In genomic region chr16:86508947-86509758, GRCh38 we compare ENCODE assay signal across 8 cellular contexts. TPM values are rescaled to one million over a fixed set of nuclear protein-coding genes. Genes with fewer than 3 reads are reported as not detected.
DNase-seq lines count a peak whose midpoint lies in the region; ATAC-seq and TF ChIP-seq lines count a peak whose summit lies in the region.

No MANE protein-coding gene starts in this region.

- ATAC-seq in lower lobe of right lung (peak; percentile 56 to 74), HG03097 (IDR thresholded peaks at IDR 0.05; ENCODE audit: low FRiP score, unreplicated experiment) (no peak)

- H3K36me3 ChIP-seq in lower lobe of right lung, result no peaks in the 10 kb centered on the region
- no peaks in the 10 kb centered on the region for H3K36me3 ChIP-seq in transverse colon

- peak; percentile 10 for TF ChIP-seq EP300 in transverse colon (IDR thresholded peaks at IDR 0.05; ENCODE audit: low read depth)

- DNase-seq in ELR (ENCODE audit: low read depth) (peak; percentile 86), NCI-H226 (peak; percentile 67), choroid plexus epithelial cell (ENCODE audit: low read depth) (peak; percentile 82), lower lobe of right lung (no peak), transverse colon (peak; percentile 46), cerebellum (ENCODE audit: low spot score) (no peak)
- no peak for DNase-seq in activated CD4-positive, alpha-beta T cell treated with anti-CD3 and anti-CD28 coated beads for 1 hour

- H3K4me3 ChIP-seq in choroid plexus epithelial cell (ENCODE audit: low read depth, low read length) (peak overlapping the region; percentile 74), lower lobe of right lung (peak overlapping the region; percentile 66), transverse colon (peak overlapping the region; percentile 50 to 84 (median 65))

- intact Hi-C loops in lower lobe of right lung (cut with DNase I) (no loop called here), transverse colon (cut with DNase I; ENCODE audit: low total_unique reads) (no loop called here)

- in situ Hi-C loops in transverse colon (cut with MboI; ENCODE audit: low pct_ligation_motif_present in 1 of 4, low pct_unique_long_range_greater_than_20kb in 1 of 4, low sequenced_read_pairs in 3 of 4), result loop anchor here (25.0 kb wide), 4 partner anchors 172 to 697 kb away; no protein-coding TSS in a partner anchor

- TF ChIP-seq POLR2A in transverse colon (IDR thresholded peaks at IDR 0.05), result peak; percentile 47

- H3K27ac ChIP-seq in lower lobe of right lung (peak overlapping the region; percentile 89), transverse colon (peak overlapping the region; percentile 94 to 99 (median 96))

- H3K9me3 ChIP-seq in lower lobe of right lung, result no peaks in the 10 kb centered on the region
- H3K9me3 ChIP-seq in transverse colon, result no peaks in the 10 kb centered on the region

- H3K4me1 ChIP-seq in lower lobe of right lung (peaks cover 22% of the 10 kb centered on the region), transverse colon (peaks cover 0 to 20% (median 4%) of the 10 kb centered on the region in 4 donors)

- TF ChIP-seq CTCF in choroid plexus epithelial cell (conservative IDR thresholded peaks at IDR 0.05; ENCODE audit: low read depth, low read length), result no peak
- no peak for TF ChIP-seq CTCF in lower lobe of right lung (IDR thresholded peaks at IDR 0.05)
- no peak for TF ChIP-seq CTCF in transverse colon (IDR thresholded peaks at IDR 0.05)

- H3K27me3 ChIP-seq in lower lobe of right lung (ENCODE audit: low read depth) (peaks cover 87% of the 10 kb centered on the region), transverse colon (peaks cover 98% of the 10 kb centered on the region)

- 1% methylated on average over 45 of the region's 79 CpGs; no CpG with 5 or more reads in 1 of the 2 donors for WGBS in transverse colon (ENCODE audit: low coverage in 1 of 2), 2 donors

RNA-seq across cellular contexts. Expression of gene FOXF1, which starts 1.2 kb away (rescaled TPM):
- total RNA-seq in lower lobe of right lung, result 31.2 TPM
- total RNA-seq in transverse colon, result 10 to 100 TPM; 10.8 to 44.1 (median 23.4) TPM
- 1.2 TPM for total RNA-seq in cerebellum

RNA-seq across cellular contexts. Expression of gene MTHFSD, which starts 45.9 kb away (rescaled TPM):
- total RNA-seq in lower lobe of right lung, result 21.2 TPM
- total RNA-seq in transverse colon, result 10 to 100 TPM; 25.4 to 51.1 (median 30.0) TPM
- total RNA-seq in cerebellum, result 26.4 TPM

RNA-seq across cellular contexts. Expression of gene FOXC2, which starts 57.5 kb away (rescaled TPM):
- total RNA-seq in lower lobe of right lung (1.6 TPM), transverse colon (under 1 TPM in 1 of 4 donors, not detected in 3; 0.27 TPM), cerebellum (0.45 TPM)

Comparison
In these comparisons a context has a peak if more than half of its experiments do, and no peak if none do; other contexts are left out.
1. DNase-seq: peak in ELR (single experiment), NCI-H226 (single experiment), choroid plexus epithelial cell (single experiment) and transverse colon (single experiment); none in lower lobe of right lung (single experiment), cerebellum (single experiment) and activated CD4-positive, alpha-beta T cell treated with anti-CD3 and anti-CD28 coated beads for 1 hour (single experiment).
2. Peak in every context shown above with its lines, with median percentiles within 50 percentile points of each other: H3K4me3 ChIP-seq.